Comparison of ENCODE assay signal across 8 cellular contexts in genomic region chr3:169744332-169745054, GRCh38. TPM values are rescaled to one million over a fixed set of nuclear protein-coding genes. Genes with fewer than 3 reads are reported as not detected.
DNase-seq lines count a peak whose midpoint lies in the region; FAIRE-seq and TF ChIP-seq lines count a peak whose summit lies in the region.

No MANE protein-coding gene starts in this region.

- POLR2A ChIA-PET in HEK293 (lab: Yijun Ruan, JAX): interaction anchor here (1.0 kb wide), 1 partner anchor 20 kb away, joined by 3 read pairs; no protein-coding TSS in a partner anchor

- H3K4me3 ChIP-seq in HEK293 (ENCODE audit: low read depth, low read length): no peak overlapping the region

- no peaks in the 10 kb centered on the region for H3K4me1 ChIP-seq in HEK293 (ENCODE audit: control insufficient read depth, insufficient read depth, low read length)

- CTCF ChIA-PET in HEK293 (lab: Yijun Ruan, JAX): interaction anchor here (0.6 to 3.5 kb wide), 17 partner anchors 56 to 1320 kb away, joined by 3 to 14 read pairs (median 3); no protein-coding TSS in a partner anchor

- no peaks in the 10 kb centered on the region for H3K36me3 ChIP-seq in HEK293 (ENCODE audit: control insufficient read depth in 2 of 2, insufficient read depth in 1 of 2, low read length in 2 of 2)

- DNase-seq in kidney tubule cell (ENCODE audit: low spot score): peak; percentile 24
- no peak for DNase-seq in OCI-M2 (lab: John Stamatoyannopoulos, UW; ENCODE audit: unreplicated experiment)
- DNase-seq in activated naive CD4-positive, alpha-beta T cell treated with Interleukin-2 at 50 U/mL for 16 hours: no peak
- no peak for DNase-seq in ureter (ENCODE audit: low spot score)
- DNase-seq in effector CD4-positive, alpha-beta T cell: no peak

- FAIRE-seq in TTC549 (lab: Jason Lieb, UNC): peak; percentile 50

- TF ChIP-seq CTCF in C4-2B (conservative IDR thresholded peaks at IDR 0.05) (peak; percentile 86), HEK293 (tag by site-specific recombination; IDR thresholded peaks at IDR 0.05) (no peak)

- H3K27ac ChIP-seq in C4-2B: no peak overlapping the region
- H3K27ac ChIP-seq in HEK293 (ENCODE audit: extremely low read depth, low read depth, low read length): no peak overlapping the region

- H3K9me3 ChIP-seq in HEK293 (ENCODE audit: control insufficient read depth, insufficient read depth, low read depth, low read length): no peaks in the 10 kb centered on the region

TF ChIP-seq in HEK293, 187 proteins besides CTCF, POLR2A, EP300 and RAD21:
- TF ChIP-seq ZBTB17 (tag by site-specific recombination; IDR thresholded peaks at IDR 0.05) (0 out of 2 replicates have a peak, but pooled peaks have one; percentile 45), EGR2 (tag by site-specific recombination; IDR thresholded peaks at IDR 0.05; ENCODE audit: low read depth) (0 out of 2 replicates have a peak, but pooled peaks have one; percentile 21), ZNF558 (tag by site-specific recombination; IDR thresholded peaks at IDR 0.05) (no peak), MZF1 (tag by site-specific recombination; IDR thresholded peaks at IDR 0.05; ENCODE audit: borderline replicate concordance) (no peak), ZNF544 (tag by site-specific recombination; IDR thresholded peaks at IDR 0.05) (no peak), ZNF707 (tag by site-specific recombination; IDR thresholded peaks at IDR 0.05) (no peak), SCRT2 (tag by site-specific recombination; IDR thresholded peaks at IDR 0.05) (0 out of 2 replicates have a peak, but pooled peaks have one; percentile 26), KLF7 (tag by site-specific recombination; IDR thresholded peaks at IDR 0.05; ENCODE audit: borderline replicate concordance) (no peak), ZNF16 (tag by site-specific recombination; IDR thresholded peaks at IDR 0.05; ENCODE audit: low read depth) (no peak), PBX3 (CRISPR knock-in tag; IDR thresholded peaks at IDR 0.05) (no peak), ZNF837 (tag by site-specific recombination; IDR thresholded peaks at IDR 0.05) (no peak), ZSCAN30 (tag by site-specific recombination; IDR thresholded peaks at IDR 0.05) (0 out of 2 replicates have a peak, but pooled peaks have one; percentile 52), IKZF3 (tag by site-specific recombination; IDR thresholded peaks at IDR 0.05) (no peak), ZEB2 (tag by site-specific recombination; IDR thresholded peaks at IDR 0.05) (no peak), ZNF654 (tag by site-specific recombination; IDR thresholded peaks at IDR 0.05; ENCODE audit: low read depth) (peak; percentile 86)
- TF ChIP-seq, protein P1, sequence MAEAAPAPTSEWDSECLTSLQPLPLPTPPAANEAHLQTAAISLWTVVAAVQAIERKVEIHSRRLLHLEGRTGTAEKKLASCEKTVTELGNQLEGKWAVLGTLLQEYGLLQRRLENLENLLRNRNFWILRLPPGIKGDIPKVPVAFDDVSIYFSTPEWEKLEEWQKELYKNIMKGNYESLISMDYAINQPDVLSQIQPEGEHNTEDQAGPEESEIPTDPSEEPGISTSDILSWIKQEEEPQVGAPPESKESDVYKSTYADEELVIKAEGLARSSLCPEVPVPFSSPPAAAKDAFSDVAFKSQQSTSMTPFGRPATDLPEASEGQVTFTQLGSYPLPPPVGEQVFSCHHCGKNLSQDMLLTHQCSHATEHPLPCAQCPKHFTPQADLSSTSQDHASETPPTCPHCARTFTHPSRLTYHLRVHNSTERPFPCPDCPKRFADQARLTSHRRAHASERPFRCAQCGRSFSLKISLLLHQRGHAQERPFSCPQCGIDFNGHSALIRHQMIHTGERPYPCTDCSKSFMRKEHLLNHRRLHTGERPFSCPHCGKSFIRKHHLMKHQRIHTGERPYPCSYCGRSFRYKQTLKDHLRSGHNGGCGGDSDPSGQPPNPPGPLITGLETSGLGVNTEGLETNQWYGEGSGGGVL (tag by site-specific recombination; IDR thresholded peaks at IDR 0.05): no peak
- TF ChIP-seq, protein P2, sequence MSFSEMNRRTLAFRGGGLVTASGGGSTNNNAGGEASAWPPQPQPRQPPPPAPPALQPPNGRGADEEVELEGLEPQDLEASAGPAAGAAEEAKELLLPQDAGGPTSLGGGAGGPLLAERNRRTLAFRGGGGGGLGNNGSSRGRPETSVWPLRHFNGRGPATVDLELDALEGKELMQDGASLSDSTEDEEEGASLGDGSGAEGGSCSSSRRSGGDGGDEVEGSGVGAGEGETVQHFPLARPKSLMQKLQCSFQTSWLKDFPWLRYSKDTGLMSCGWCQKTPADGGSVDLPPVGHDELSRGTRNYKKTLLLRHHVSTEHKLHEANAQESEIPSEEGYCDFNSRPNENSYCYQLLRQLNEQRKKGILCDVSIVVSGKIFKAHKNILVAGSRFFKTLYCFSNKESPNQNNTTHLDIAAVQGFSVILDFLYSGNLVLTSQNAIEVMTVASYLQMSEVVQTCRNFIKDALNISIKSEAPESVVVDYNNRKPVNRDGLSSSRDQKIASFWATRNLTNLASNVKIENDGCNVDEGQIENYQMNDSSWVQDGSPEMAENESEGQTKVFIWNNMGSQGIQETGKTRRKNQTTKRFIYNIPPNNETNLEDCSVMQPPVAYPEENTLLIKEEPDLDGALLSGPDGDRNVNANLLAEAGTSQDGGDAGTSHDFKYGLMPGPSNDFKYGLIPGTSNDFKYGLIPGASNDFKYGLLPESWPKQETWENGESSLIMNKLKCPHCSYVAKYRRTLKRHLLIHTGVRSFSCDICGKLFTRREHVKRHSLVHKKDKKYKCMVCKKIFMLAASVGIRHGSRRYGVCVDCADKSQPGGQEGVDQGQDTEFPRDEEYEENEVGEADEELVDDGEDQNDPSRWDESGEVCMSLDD (tag by site-specific recombination; IDR thresholded peaks at IDR 0.05): no peak
- TF ChIP-seq, protein P3, sequence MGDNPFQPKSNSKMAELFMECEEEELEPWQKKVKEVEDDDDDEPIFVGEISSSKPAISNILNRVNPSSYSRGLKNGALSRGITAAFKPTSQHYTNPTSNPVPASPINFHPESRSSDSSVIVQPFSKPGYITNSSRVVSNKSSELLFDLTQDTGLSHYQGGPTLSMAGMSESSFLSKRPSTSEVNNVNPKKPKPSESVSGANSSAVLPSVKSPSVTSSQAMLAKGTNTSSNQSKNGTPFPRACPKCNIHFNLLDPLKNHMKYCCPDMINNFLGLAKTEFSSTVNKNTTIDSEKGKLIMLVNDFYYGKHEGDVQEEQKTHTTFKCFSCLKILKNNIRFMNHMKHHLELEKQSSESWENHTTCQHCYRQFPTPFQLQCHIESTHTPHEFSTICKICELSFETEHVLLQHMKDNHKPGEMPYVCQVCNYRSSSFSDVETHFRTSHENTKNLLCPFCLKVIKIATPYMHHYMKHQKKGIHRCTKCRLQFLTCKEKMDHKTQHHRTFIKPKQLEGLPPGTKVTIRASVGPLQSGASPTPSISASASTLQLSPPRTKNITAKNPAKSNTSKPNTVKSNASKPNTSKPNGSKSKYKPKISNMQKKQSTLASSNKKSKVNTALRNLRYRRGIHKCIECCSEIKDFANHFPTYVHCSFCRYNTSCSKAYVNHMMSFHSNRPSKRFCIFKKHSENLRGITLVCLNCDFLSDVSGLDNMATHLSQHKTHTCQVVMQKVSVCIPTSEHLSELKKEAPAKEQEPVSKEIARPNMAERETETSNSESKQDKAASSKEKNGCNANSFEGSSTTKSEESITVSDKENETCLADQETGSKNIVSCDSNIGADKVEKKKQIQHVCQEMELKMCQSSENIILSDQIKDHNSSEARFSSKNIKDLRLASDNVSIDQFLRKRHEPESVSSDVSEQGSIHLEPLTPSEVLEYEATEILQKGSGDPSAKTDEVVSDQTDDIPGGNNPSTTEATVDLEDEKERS (tag by site-specific recombination; IDR thresholded peaks at IDR 0.05): no peak
- TF ChIP-seq, protein P4, sequence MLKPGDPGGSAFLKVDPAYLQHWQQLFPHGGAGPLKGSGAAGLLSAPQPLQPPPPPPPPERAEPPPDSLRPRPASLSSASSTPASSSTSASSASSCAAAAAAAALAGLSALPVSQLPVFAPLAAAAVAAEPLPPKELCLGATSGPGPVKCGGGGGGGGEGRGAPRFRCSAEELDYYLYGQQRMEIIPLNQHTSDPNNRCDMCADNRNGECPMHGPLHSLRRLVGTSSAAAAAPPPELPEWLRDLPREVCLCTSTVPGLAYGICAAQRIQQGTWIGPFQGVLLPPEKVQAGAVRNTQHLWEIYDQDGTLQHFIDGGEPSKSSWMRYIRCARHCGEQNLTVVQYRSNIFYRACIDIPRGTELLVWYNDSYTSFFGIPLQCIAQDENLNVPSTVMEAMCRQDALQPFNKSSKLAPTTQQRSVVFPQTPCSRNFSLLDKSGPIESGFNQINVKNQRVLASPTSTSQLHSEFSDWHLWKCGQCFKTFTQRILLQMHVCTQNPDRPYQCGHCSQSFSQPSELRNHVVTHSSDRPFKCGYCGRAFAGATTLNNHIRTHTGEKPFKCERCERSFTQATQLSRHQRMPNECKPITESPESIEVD (tag by site-specific recombination; IDR thresholded peaks at IDR 0.05): peak; percentile 82
TF ChIP-seq in HEK293: peak in this region for 6.

RNA-seq across cellular contexts. Expression of gene TERC, which starts 20.4 kb away (rescaled TPM):
- 1.4 TPM for total RNA-seq in ureter

RNA-seq across cellular contexts. Expression of gene ACTRT3, which starts 24.9 kb away (rescaled TPM):
- total RNA-seq in ureter: 4.0 TPM

RNA-seq across cellular contexts. Expression of gene MYNN, which starts 28.7 kb away (rescaled TPM):
- 18.5 TPM for total RNA-seq in ureter
